In the genomic region with DNA sequence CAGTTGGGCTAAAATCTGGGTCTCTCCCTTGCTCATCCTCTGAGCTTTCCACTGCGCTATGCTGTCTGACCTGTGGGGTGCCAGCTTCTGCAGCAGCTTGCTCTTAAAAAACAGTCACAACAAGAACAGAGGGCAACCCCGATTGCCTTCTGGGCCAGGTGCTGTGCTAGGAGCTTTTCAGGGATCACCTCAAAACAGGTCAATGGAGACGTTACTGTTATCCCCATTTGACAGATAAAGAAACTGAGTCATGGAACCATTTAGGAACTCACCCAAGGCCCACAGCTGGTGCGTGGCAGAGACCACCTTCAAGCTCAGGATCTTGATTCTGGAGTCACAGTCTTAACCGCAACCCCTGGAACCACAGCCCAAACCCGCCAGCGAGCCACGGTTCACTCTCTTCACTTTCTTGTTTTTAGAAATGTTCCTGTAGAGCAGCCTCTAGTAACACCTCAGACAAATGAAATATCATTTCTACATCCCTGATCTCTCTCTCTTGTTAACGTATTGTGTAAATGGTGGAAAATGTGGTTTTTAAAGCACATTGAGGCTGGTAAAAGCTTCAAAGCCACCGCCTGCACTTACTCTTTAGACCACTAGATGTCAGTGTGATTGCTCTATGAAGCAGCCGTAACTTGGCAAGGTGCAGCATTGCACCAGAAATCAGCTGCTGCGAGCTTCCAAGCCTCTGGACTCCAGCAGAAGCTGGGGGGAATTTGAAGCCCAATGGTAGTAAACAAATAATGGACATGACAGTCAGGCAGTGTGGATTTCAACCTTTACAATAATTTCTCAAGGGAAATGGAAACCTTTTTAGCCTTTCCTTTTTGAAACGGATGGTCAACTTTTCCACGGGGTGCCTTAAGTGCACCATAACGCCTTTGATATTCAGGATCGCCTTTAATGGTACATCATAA, we compare ENCODE assay signal across 8 cellular contexts. TPM values are rescaled to one million over a fixed set of nuclear protein-coding genes. Genes with fewer than 3 reads are reported as not detected.
A peak's percentile ranks its signal among the peaks of the same experiment; 100 is the strongest.
DNase-seq lines count a peak whose midpoint lies in the region; ATAC-seq lines count a peak whose summit lies in the region.

No MANE protein-coding gene starts in this region.

- intact Hi-C loops in left colon (cut with DNase I, micrococcal nuclease) = loop anchor here in 1 of 2 donors (5.0 kb wide), 2 partner anchors 65 to 355 kb away; no protein-coding TSS in a partner anchor

- DNase-seq in AG08395 (ENCODE audit: low spot score) (peak; percentile 84), NCI-H446 treated with DMSO at 0.1 percent for 48 hours (lab: John Stamatoyannopoulos, UW) (peak; percentile 31), cerebellar cortex (ENCODE audit: low spot score) (peak; percentile 68), left colon (peak; percentile 70 to 80)
- DNase-seq in activated CD4-positive, CD25-positive, alpha-beta regulatory T cell treated with anti-CD3 and anti-CD28 coated beads, Interleukin-2, amount 50 U/mL, for 72 hours = peak; percentile 67
- DNase-seq in stimulated activated CD4-positive, alpha-beta T cell treated with anti-CD3 and anti-CD28 coated beads, Interleukin-2, amount 100 ng/mL, for 4 hours (ENCODE audit: low read depth) = peak; percentile 71

- ATAC-seq in GM18867 (IDR thresholded peaks at IDR 0.05; ENCODE audit: unreplicated experiment) (peak; percentile 88), HG03135 (IDR thresholded peaks at IDR 0.05; ENCODE audit: unreplicated experiment) (peak; percentile 88), left colon (peak; percentile 83)

RNA-seq across cellular contexts. Expression of a gene that starts 1.7 kb away (rescaled TPM):
- 10 to 100 TPM in 1 of 2 donors, 1 to 10 TPM in 1; 7.3 to 10.8 TPM for total RNA-seq in left colon

Comparison
In these comparisons a context has a peak if more than half of its experiments do, and no peak if none do; other contexts are left out.
1. Peak in every context shown above with its lines: DNase-seq and ATAC-seq.
2. DNase-seq: peak in every context shown above with its lines; median percentile 84 in AG08395; 75 in left colon; 71 in stimulated activated CD4-positive, alpha-beta T cell treated with anti-CD3 and anti-CD28 coated beads, Interleukin-2, amount 100 ng/mL, for 4 hours; 68 in cerebellar cortex; 67 in activated CD4-positive, CD25-positive, alpha-beta regulatory T cell treated with anti-CD3 and anti-CD28 coated beads, Interleukin-2, amount 50 U/mL, for 72 hours; 31 in NCI-H446 treated with DMSO at 0.1 percent for 48 hours.